ENCODE assay signal across 41 cellular contexts in genomic region chr3:59253523-59253922, GRCh38.
"Had no signal": no experiment of that assay in that cellular context is flagged by ENCODE, and none has a peak within 500 bp of the region (broad histone marks: within the 10 kb centered on the region; RNA-seq: fewer than 3 reads in every experiment).

No MANE protein-coding gene starts in this region.

- ATAC-seq: activated naive CD4-positive, alpha-beta T cell treated with anti-CD3 and anti-CD28 coated beads, Interleukin-2, amount 50 U/mL, for 72 hours; activated naive CD8-positive, alpha-beta T cell treated with anti-CD3 and anti-CD28 coated beads, Interleukin-2, amount 50 U/mL, for 24 hours; activated T-cell treated with anti-CD3 and anti-CD28 coated beads, Interleukin-2, amount 50 U/mL, for 4 hours; activated T-cell treated with anti-CD3 and anti-CD28 coated beads, Interleukin-2, amount 50 U/mL, for 72 hours; activated T-helper 17 cell treated with anti-CD3 and anti-CD28 coated beads, Interleukin-2, amount 50 U/mL, for 72 hours; body of pancreas had no signal

- H3K27ac ChIP-seq: adrenal gland, ascending aorta, body of pancreas, brain microvascular endothelial cell, breast epithelium, cardiac muscle cell had no signal

- H3K36me3 ChIP-seq: adrenal gland, ascending aorta, brain microvascular endothelial cell, breast epithelium, cardiac muscle cell had no signal

- H3K27ac Mint-ChIP-seq: activated naive CD4-positive, alpha-beta T cell treated with anti-CD3 and anti-CD28 coated beads for 36 hours; activated naive CD4-positive, alpha-beta T cell treated with anti-CD3 and anti-CD28 coated beads, Interleukin-2, amount 10 ng/mL, durations not matched to agents 7 days and 5 days; activated naive CD4-positive, alpha-beta T cell treated with anti-CD3 and anti-CD28 coated beads, Interleukin-2, amount 50 U/mL, for 72 hours; activated naive CD8-positive, alpha-beta T cell; activated naive CD8-positive, alpha-beta T cell treated with anti-CD3 and anti-CD28 coated beads for 36 hours; activated naive CD8-positive, alpha-beta T cell treated with anti-CD3 and anti-CD28 coated beads, Interleukin-2, amount 10 ng/mL, durations not matched to agents 7 days and 5 days; activated naive CD8-positive, alpha-beta T cell treated with anti-CD3 and anti-CD28 coated beads, Interleukin-2, amount 50 U/mL, for 24 hours; activated T-cell treated with anti-CD3 and anti-CD28 coated beads, Interleukin-2, amount 50 U/mL, for 24 hours; activated T-cell treated with anti-CD3 and anti-CD28 coated beads, Interleukin-2, amount 50 U/mL, for 72 hours; activated T-helper 1 cell treated with anti-CD3 and anti-CD28 coated beads, Interleukin-12 subunit alpha, Interleukin-12 subunit beta, Interleukin-2, Interleukin-4 antibody, amounts not matched to agents 30 ng/mL and 10 ng/mL and 1 ng/mL, durations not matched to agents 14 hours and 24 hours and 36 hours; activated T-helper 17 cell treated with anti-CD3 and anti-CD28 coated beads, Interleukin-2, amount 50 U/mL, for 72 hours; activated T-helper 2 cell treated with anti-CD3 and anti-CD28 coated beads, Interferon-gamma antibody, Interleukin-2, Interleukin-4, amounts not matched to agents 10 μg/mL and 5 μg/mL and 100 μg/mL, durations not matched to agents 14 hours and 24 hours and 36 hours; brain had no signal

- H3K27me3 Mint-ChIP-seq: activated naive CD4-positive, alpha-beta T cell treated with anti-CD3 and anti-CD28 coated beads, Interleukin-2, amount 10 ng/mL, durations not matched to agents 7 days and 5 days; activated naive CD4-positive, alpha-beta T cell treated with anti-CD3 and anti-CD28 coated beads, Interleukin-2, amount 50 U/mL, for 24 hours; activated naive CD8-positive, alpha-beta T cell; activated naive CD8-positive, alpha-beta T cell treated with anti-CD3 and anti-CD28 coated beads for 36 hours; activated naive CD8-positive, alpha-beta T cell treated with anti-CD3 and anti-CD28 coated beads, Interleukin-2, amount 10 ng/mL, durations not matched to agents 7 days and 5 days; activated naive CD8-positive, alpha-beta T cell treated with anti-CD3 and anti-CD28 coated beads, Interleukin-2, amount 50 U/mL, for 24 hours; activated T-cell treated with anti-CD3 and anti-CD28 coated beads, Interleukin-2, amount 50 U/mL, for 24 hours; activated T-helper 17 cell treated with anti-CD3 and anti-CD28 coated beads, Interleukin-2, amount 50 U/mL, for 72 hours; brain; central memory CD8-positive, alpha-beta T cell had no signal

- FAIRE-seq: astrocyte, bronchial epithelial cell had no signal

- DNase-seq: activated effector memory CD4-positive, alpha-beta T cell treated with anti-CD3 and anti-CD28 coated beads, Interleukin-2, amount 50 U/mL, for 16 hours; activated effector memory CD4-positive, alpha-beta T cell treated with Interleukin-2 at 50 U/mL for 16 hours; activated gamma-delta T cell; activated gamma-delta T cell treated with Interleukin-2 at 50 U/mL for 16 hours; activated naive CD4-positive, alpha-beta T cell; activated naive CD4-positive, alpha-beta T cell treated with anti-CD3 and anti-CD28 coated beads for 36 hours; activated naive CD4-positive, alpha-beta T cell treated with anti-CD3 and anti-CD28 coated beads, Interleukin-2, amount 10 ng/mL, durations not matched to agents 7 days and 5 days; activated naive CD4-positive, alpha-beta T cell treated with anti-CD3 and anti-CD28 coated beads, Interleukin-2, amount 50 U/mL, for 16 hours; activated naive CD4-positive, alpha-beta T cell treated with Interleukin-2 at 50 U/mL for 16 hours; activated naive CD8-positive, alpha-beta T cell treated with anti-CD3 and anti-CD28 coated beads for 36 hours; activated naive CD8-positive, alpha-beta T cell treated with anti-CD3 and anti-CD28 coated beads, Interleukin-2, amount 10 ng/mL, durations not matched to agents 7 days and 5 days; activated naive CD8-positive, alpha-beta T cell treated with anti-CD3 and anti-CD28 coated beads, Interleukin-2, amount 50 U/mL, for 24 hours; activated T-cell treated with anti-CD3 and anti-CD28 coated beads for 4 hours; activated T-cell treated with anti-CD3 and anti-CD28 coated beads, Interleukin-2, amount 50 U/mL, for 1 hour; activated T-cell treated with anti-CD3 and anti-CD28 coated beads, Interleukin-2, amount 50 U/mL, for 24 hours; activated T-cell treated with anti-CD3 and anti-CD28 coated beads, Interleukin-2, amount 50 U/mL, for 4 hours; activated T-cell treated with anti-CD3 and anti-CD28 coated beads, Interleukin-2, amount 50 U/mL, for 48 hours; activated T-cell treated with anti-CD3 and anti-CD28 coated beads, Interleukin-2, amount 50 U/mL, for 72 hours; adrenal gland; amniotic stem cell; amygdala; anterior cingulate cortex; aorta; body of pancreas; brain microvascular endothelial cell; caudate nucleus; central memory CD4-positive, alpha-beta T cell; cerebellar nuclear complex had no signal

- H3K36me3 Mint-ChIP-seq: activated naive CD4-positive, alpha-beta T cell treated with anti-CD3 and anti-CD28 coated beads, Interleukin-2, amount 10 ng/mL, durations not matched to agents 7 days and 5 days; activated naive CD4-positive, alpha-beta T cell treated with anti-CD3 and anti-CD28 coated beads, Interleukin-2, amount 50 U/mL, for 24 hours; activated naive CD8-positive, alpha-beta T cell; activated naive CD8-positive, alpha-beta T cell treated with anti-CD3 and anti-CD28 coated beads for 36 hours; activated naive CD8-positive, alpha-beta T cell treated with anti-CD3 and anti-CD28 coated beads, Interleukin-2, amount 10 ng/mL, durations not matched to agents 7 days and 5 days; brain had no signal

- H3K4me1 Mint-ChIP-seq: activated naive CD4-positive, alpha-beta T cell treated with anti-CD3 and anti-CD28 coated beads, Interleukin-2, amount 10 ng/mL, durations not matched to agents 7 days and 5 days; activated naive CD4-positive, alpha-beta T cell treated with anti-CD3 and anti-CD28 coated beads, Interleukin-2, amount 50 U/mL, for 24 hours; activated naive CD8-positive, alpha-beta T cell treated with anti-CD3 and anti-CD28 coated beads for 36 hours; activated naive CD8-positive, alpha-beta T cell treated with anti-CD3 and anti-CD28 coated beads, Interleukin-2, amount 10 ng/mL, durations not matched to agents 7 days and 5 days; activated naive CD8-positive, alpha-beta T cell treated with anti-CD3 and anti-CD28 coated beads, Interleukin-2, amount 50 U/mL, for 24 hours; activated T-helper 17 cell treated with anti-CD3 and anti-CD28 coated beads, Interleukin-2, amount 50 U/mL, for 72 hours; central memory CD8-positive, alpha-beta T cell had no signal

- H3K4me3 Mint-ChIP-seq: activated naive CD4-positive, alpha-beta T cell treated with anti-CD3 and anti-CD28 coated beads for 36 hours; activated naive CD4-positive, alpha-beta T cell treated with anti-CD3 and anti-CD28 coated beads, Interleukin-2, amount 10 ng/mL, durations not matched to agents 7 days and 5 days; activated naive CD4-positive, alpha-beta T cell treated with anti-CD3 and anti-CD28 coated beads, Interleukin-2, amount 50 U/mL, for 24 hours; activated naive CD8-positive, alpha-beta T cell; activated naive CD8-positive, alpha-beta T cell treated with anti-CD3 and anti-CD28 coated beads for 36 hours; activated naive CD8-positive, alpha-beta T cell treated with anti-CD3 and anti-CD28 coated beads, Interleukin-2, amount 10 ng/mL, durations not matched to agents 7 days and 5 days; activated naive CD8-positive, alpha-beta T cell treated with anti-CD3 and anti-CD28 coated beads, Interleukin-2, amount 50 U/mL, for 24 hours; activated T-cell treated with anti-CD3 and anti-CD28 coated beads, Interleukin-2, amount 50 U/mL, for 24 hours; activated T-cell treated with anti-CD3 and anti-CD28 coated beads, Interleukin-2, amount 50 U/mL, for 4 hours; activated T-cell treated with anti-CD3 and anti-CD28 coated beads, Interleukin-2, amount 50 U/mL, for 72 hours; activated T-helper 1 cell treated with anti-CD3 and anti-CD28 coated beads, Interleukin-12 subunit alpha, Interleukin-12 subunit beta, Interleukin-2, Interleukin-4 antibody, amounts not matched to agents 30 ng/mL and 10 ng/mL and 1 ng/mL, durations not matched to agents 14 hours and 24 hours and 36 hours; activated T-helper 17 cell treated with anti-CD3 and anti-CD28 coated beads, Interleukin-2, amount 50 U/mL, for 72 hours; brain; central memory CD8-positive, alpha-beta T cell had no signal

- H3K9me3 Mint-ChIP-seq: activated naive CD4-positive, alpha-beta T cell treated with anti-CD3 and anti-CD28 coated beads, Interleukin-2, amount 10 ng/mL, durations not matched to agents 7 days and 5 days; activated naive CD4-positive, alpha-beta T cell treated with anti-CD3 and anti-CD28 coated beads, Interleukin-2, amount 50 U/mL, for 24 hours; activated naive CD8-positive, alpha-beta T cell treated with anti-CD3 and anti-CD28 coated beads, Interleukin-2, amount 10 ng/mL, durations not matched to agents 7 days and 5 days; central memory CD8-positive, alpha-beta T cell had no signal

- H3K9me3 ChIP-seq: adrenal gland, ascending aorta, body of pancreas, breast epithelium had no signal

- H3K27me3 ChIP-seq: adrenal gland, ascending aorta, body of pancreas, brain microvascular endothelial cell, breast epithelium, cardiac muscle cell had no signal

- H3K4me1 ChIP-seq: adrenal gland, ascending aorta, body of pancreas, breast epithelium had no signal

- H3K4me3 ChIP-seq: adrenal gland, ascending aorta, body of pancreas, breast epithelium, cardiac muscle cell had no signal
